26 cellular contexts compared by ENCODE assay signal in genomic region chr2:44746856-44747612, GRCh38.
DNase-seq lines count a peak whose midpoint lies in the region; ATAC-seq and TF ChIP-seq lines count a peak whose summit lies in the region.
"Had no signal": no experiment of that assay in that cellular context is flagged by ENCODE, and none has a peak within 500 bp of the region (broad histone marks: within the 10 kb centered on the region; RNA-seq: fewer than 3 reads in every experiment).

No MANE protein-coding gene starts in this region.

- no peak overlapping the region for H3K27ac ChIP-seq in RWPE2 (ENCODE audit: poor library complexity, severe bottlenecking)
- peak overlapping the region; percentile 34 for H3K27ac ChIP-seq in iPS-20b (ENCODE audit: low read length)
- H3K27ac ChIP-seq in colonic mucosa, result no peak overlapping the region
- H3K27ac ChIP-seq: coronary artery, SK-N-MC, upper lobe of left lung, VCaP had no signal

- H3K9ac ChIP-seq in iPS-20b (ENCODE audit: low read depth, low read length), result peak overlapping the region; percentile 18; the same call in 1 of the 2 replicates
- H3K9ac ChIP-seq in colonic mucosa (ENCODE audit: low read depth in 2 of 2, low read length in 2 of 2), result no peak overlapping the region

- intact Hi-C loops in left ventricle myocardium superior (cut with micrococcal nuclease), result no loop called here
- intact Hi-C loops in Right ventricle myocardium superior (cut with DNase I), result no loop called here
- intact Hi-C loops in colonic mucosa (cut with DNase I), result no loop called here
- intact Hi-C loops in activated CD4-positive, alpha-beta memory T cell treated with anti-CD3 and anti-CD28 coated beads for 36 hours (cut with micrococcal nuclease), result no loop called here

- H3K36me3 ChIP-seq in RWPE2 (ENCODE audit: low read depth), result no peaks in the 10 kb centered on the region
- no peaks in the 10 kb centered on the region for H3K36me3 ChIP-seq in iPS-20b (ENCODE audit: insufficient read depth, low read depth, low read length)
- no peaks in the 10 kb centered on the region for H3K36me3 ChIP-seq in colonic mucosa
- H3K36me3 ChIP-seq: upper lobe of left lung had no signal

- no peak overlapping the region for H3K27ac Mint-ChIP-seq in activated CD4-positive, alpha-beta memory T cell treated with anti-CD3 and anti-CD28 coated beads for 36 hours
- H3K27ac Mint-ChIP-seq: activated CD4-positive, alpha-beta T cell treated with anti-CD3 and anti-CD28 coated beads, Interleukin-2, amount 10 ng/mL, durations not matched to agents 24 days and 14 days; activated CD8-positive, alpha-beta memory T cell treated with anti-CD3 and anti-CD28 coated beads, Interleukin-2, amount 10 ng/mL, durations not matched to agents 7 days and 5 days; activated naive CD4-positive, alpha-beta T cell treated with anti-CD3 and anti-CD28 coated beads for 36 hours; activated T-cell treated with anti-CD3 and anti-CD28 coated beads, Interleukin-2, amount 50 U/mL, for 72 hours; CD8-positive, alpha-beta T cell; endodermal cell had no signal

- H3K36me3 Mint-ChIP-seq in activated CD4-positive, alpha-beta memory T cell treated with anti-CD3 and anti-CD28 coated beads for 36 hours, result peaks cover 8% of the 10 kb centered on the region

- no peaks in the 10 kb centered on the region for H3K27me3 Mint-ChIP-seq in activated CD4-positive, alpha-beta memory T cell treated with anti-CD3 and anti-CD28 coated beads for 36 hours
- H3K27me3 Mint-ChIP-seq: activated CD4-positive, alpha-beta T cell treated with anti-CD3 and anti-CD28 coated beads, Interleukin-2, amount 10 ng/mL, durations not matched to agents 24 days and 14 days; activated CD8-positive, alpha-beta memory T cell treated with anti-CD3 and anti-CD28 coated beads, Interleukin-2, amount 10 ng/mL, durations not matched to agents 7 days and 5 days had no signal

- ATAC-seq in left ventricle myocardium superior (peak; percentile 34), Right ventricle myocardium superior (ENCODE audit: poor library complexity) (no peak), RWPE2 (ENCODE audit: low read depth) (peak; percentile 98), GM21825 (IDR thresholded peaks at IDR 0.05; ENCODE audit: unreplicated experiment) (no peak)
- ATAC-seq: activated CD8-positive, alpha-beta memory T cell treated with anti-CD3 and anti-CD28 coated beads, Interleukin-2, amount 10 ng/mL, durations not matched to agents 7 days and 5 days; activated T-cell treated with anti-CD3 and anti-CD28 coated beads, Interleukin-2, amount 50 U/mL, for 72 hours; CD8-positive, alpha-beta T cell had no signal

- H3K27me3 ChIP-seq in RWPE2 (ENCODE audit: insufficient read depth, poor library complexity, severe bottlenecking), result no peaks in the 10 kb centered on the region
- no peaks in the 10 kb centered on the region for H3K27me3 ChIP-seq in iPS-20b (ENCODE audit: insufficient read depth, low read length)
- no peaks in the 10 kb centered on the region for H3K27me3 ChIP-seq in colonic mucosa
- H3K27me3 ChIP-seq: upper lobe of left lung had no signal

- no peak for DNase-seq in left ventricle myocardium superior
- no peak for DNase-seq in Right ventricle myocardium superior
- no peak for DNase-seq in RWPE2 (ENCODE audit: low spot score)
- DNase-seq in SW 1271 (lab: John Stamatoyannopoulos, UW), result no peak
- DNase-seq in colonic mucosa, result no peak
- no peak for DNase-seq in activated CD4-positive, alpha-beta memory T cell treated with anti-CD3 and anti-CD28 coated beads for 36 hours
- DNase-seq: activated CD4-positive, alpha-beta T cell treated with anti-CD3 and anti-CD28 coated beads, Interleukin-2, amount 10 ng/mL, durations not matched to agents 24 days and 14 days; activated CD8-positive, alpha-beta memory T cell treated with anti-CD3 and anti-CD28 coated beads, Interleukin-2, amount 10 ng/mL, durations not matched to agents 7 days and 5 days; activated naive CD4-positive, alpha-beta T cell treated with anti-CD3 and anti-CD28 coated beads for 36 hours; activated T-cell treated with anti-CD3 and anti-CD28 coated beads, Interleukin-2, amount 50 U/mL, for 72 hours; AML-193; CD8-positive, alpha-beta T cell; DMS53; endodermal cell; GF-D8; kidney glomerular epithelial cell; MM.1S; NCI-H524 treated with DMSO at 0.1 percent for 48 hours; small intestine; stimulated activated CD4-positive, alpha-beta T cell treated with anti-CD3 and anti-CD28 coated beads, Interleukin-1b, Interleukin-23, amount 100 ng/mL, for 48 hours; upper lobe of left lung had no signal

- peaks cover 6% of the 10 kb centered on the region for H3K4me1 ChIP-seq in RWPE2 (ENCODE audit: insufficient read depth, poor library complexity, severe bottlenecking)
- H3K4me1 ChIP-seq in iPS-20b (ENCODE audit: insufficient read depth, low read length), result peaks cover 39% of the 10 kb centered on the region
- no peaks in the 10 kb centered on the region for H3K4me1 ChIP-seq in colonic mucosa
- H3K4me1 ChIP-seq: upper lobe of left lung had no signal

- H3K9me3 ChIP-seq in RWPE2 (ENCODE audit: severe bottlenecking), result no peaks in the 10 kb centered on the region
- no peaks in the 10 kb centered on the region for H3K9me3 ChIP-seq in iPS-20b (ENCODE audit: insufficient read depth, low read depth, low read length)
- no peaks in the 10 kb centered on the region for H3K9me3 ChIP-seq in colonic mucosa
- H3K9me3 ChIP-seq: upper lobe of left lung had no signal

- CTCF ChIA-PET in activated CD4-positive, alpha-beta memory T cell treated with anti-CD3 and anti-CD28 coated beads for 36 hours (lab: Charles Lee), result no interaction called here

- no peak overlapping the region for H3K4me3 ChIP-seq in RWPE2 (ENCODE audit: severe bottlenecking)
- no peak overlapping the region for H3K4me3 ChIP-seq in iPS-20b (ENCODE audit: low read length)
- H3K4me3 ChIP-seq in colonic mucosa, result no peak overlapping the region
- H3K4me3 ChIP-seq: coronary artery, SK-N-MC, upper lobe of left lung had no signal

- no peaks in the 10 kb centered on the region for H3K9me3 Mint-ChIP-seq in activated CD4-positive, alpha-beta memory T cell treated with anti-CD3 and anti-CD28 coated beads for 36 hours
- H3K9me3 Mint-ChIP-seq: activated CD4-positive, alpha-beta T cell treated with anti-CD3 and anti-CD28 coated beads, Interleukin-2, amount 10 ng/mL, durations not matched to agents 24 days and 14 days; activated naive CD4-positive, alpha-beta T cell treated with anti-CD3 and anti-CD28 coated beads for 36 hours; activated T-cell treated with anti-CD3 and anti-CD28 coated beads, Interleukin-2, amount 50 U/mL, for 72 hours; CD8-positive, alpha-beta T cell; endodermal cell had no signal

- no peak overlapping the region for H3K4me3 Mint-ChIP-seq in activated CD4-positive, alpha-beta memory T cell treated with anti-CD3 and anti-CD28 coated beads for 36 hours
- H3K4me3 Mint-ChIP-seq: activated CD4-positive, alpha-beta T cell treated with anti-CD3 and anti-CD28 coated beads, Interleukin-2, amount 10 ng/mL, durations not matched to agents 24 days and 14 days; activated CD8-positive, alpha-beta memory T cell treated with anti-CD3 and anti-CD28 coated beads, Interleukin-2, amount 10 ng/mL, durations not matched to agents 7 days and 5 days; activated naive CD4-positive, alpha-beta T cell treated with anti-CD3 and anti-CD28 coated beads for 36 hours; activated T-cell treated with anti-CD3 and anti-CD28 coated beads, Interleukin-2, amount 50 U/mL, for 72 hours; CD8-positive, alpha-beta T cell; endodermal cell had no signal

- POLR2A ChIA-PET in activated CD4-positive, alpha-beta memory T cell treated with anti-CD3 and anti-CD28 coated beads for 36 hours (lab: Charles Lee), result no interaction called here

- TF ChIP-seq CTCF in RWPE2 (IDR thresholded peaks at IDR 0.05; ENCODE audit: poor library complexity, severe bottlenecking) (no peak), colonic mucosa (IDR thresholded peaks at IDR 0.05) (no peak)

- H3K4me1 Mint-ChIP-seq in activated CD4-positive, alpha-beta memory T cell treated with anti-CD3 and anti-CD28 coated beads for 36 hours (ENCODE audit: low read depth), result no peaks in the 10 kb centered on the region
- H3K4me1 Mint-ChIP-seq: activated CD4-positive, alpha-beta T cell treated with anti-CD3 and anti-CD28 coated beads, Interleukin-2, amount 10 ng/mL, durations not matched to agents 24 days and 14 days had no signal

Comparison
In these comparisons a context has a peak if more than half of its experiments do, and no peak if none do; other contexts are left out.
1. ATAC-seq: peak in left ventricle myocardium superior (single experiment) and RWPE2 (single experiment); none in Right ventricle myocardium superior (single experiment) and GM21825 (single experiment).